In genomic region chr7:87170828-87171227, GRCh38 we compare ENCODE assay signal across 19 cellular contexts. TPM values are rescaled to one million over a fixed set of nuclear protein-coding genes. Genes with fewer than 3 reads are reported as not detected.
DNase-seq lines count a peak whose midpoint lies in the region; ATAC-seq and TF ChIP-seq lines count a peak whose summit lies in the region.
"Had no signal": no experiment of that assay in that cellular context is flagged by ENCODE, and none has a peak within 500 bp of the region (broad histone marks: within the 10 kb centered on the region; RNA-seq: fewer than 3 reads in every experiment).

No MANE protein-coding gene starts in this region.

- H3K27ac ChIP-seq in breast epithelium: no peak overlapping the region
- H3K27ac ChIP-seq: C4-2B, KMS-11, PC-9, SJCRH30 had no signal

- H3K4me3 Mint-ChIP-seq in MCF 10A (ENCODE audit: unreplicated experiment) (no peak overlapping the region), brain (no peak overlapping the region)
- H3K4me3 Mint-ChIP-seq in stimulated activated memory B cell treated with anti-CD40 and anti-IgM and Interleukin-4, amounts not matched to agents 10 μg/mL and 1 μg/mL and 100 μg/mL, for 72 hours: no peak overlapping the region
- H3K4me3 Mint-ChIP-seq: GM23338 had no signal

- H3K36me3 ChIP-seq in breast epithelium: peaks cover 12% of the 10 kb centered on the region

- CTCF ChIA-PET in MCF 10A (lab: Yijun Ruan, JAX): interaction anchor here (0.7 kb wide), 1 partner anchor 64 kb away, joined by 3 read pairs; no protein-coding TSS in a partner anchor

- H3K27ac Mint-ChIP-seq in MCF 10A (ENCODE audit: low read depth, unreplicated experiment) (peak overlapping the region; percentile 52), brain (peak overlapping the region in 4 of 5 experiments; percentile 1 to 42 (median 20))
- peak overlapping the region; percentile 3 for H3K27ac Mint-ChIP-seq in stimulated activated memory B cell treated with anti-CD40 and anti-IgM and Interleukin-4, amounts not matched to agents 10 μg/mL and 1 μg/mL and 100 μg/mL, for 72 hours
- H3K27ac Mint-ChIP-seq: GM23338 had no signal

- no peaks in the 10 kb centered on the region for H3K27me3 ChIP-seq in breast epithelium
- H3K27me3 ChIP-seq: SJCRH30 had no signal

- H3K27me3 Mint-ChIP-seq in MCF 10A (ENCODE audit: insufficient read depth, unreplicated experiment): no peaks in the 10 kb centered on the region
- no peaks in the 10 kb centered on the region for H3K27me3 Mint-ChIP-seq in brain
- H3K27me3 Mint-ChIP-seq in stimulated activated memory B cell treated with anti-CD40 and anti-IgM and Interleukin-4, amounts not matched to agents 10 μg/mL and 1 μg/mL and 100 μg/mL, for 72 hours: no peaks in the 10 kb centered on the region

- BruUV-seq in MCF 10A (replicated peaks; lab: Mats Ljungman, UMichigan): no TSS peak

- H3K4me1 Mint-ChIP-seq in MCF 10A (ENCODE audit: insufficient read depth, unreplicated experiment) (peaks cover 7% of the 10 kb centered on the region), brain (no peaks in the 10 kb centered on the region)
- H3K4me1 Mint-ChIP-seq in stimulated activated memory B cell treated with anti-CD40 and anti-IgM and Interleukin-4, amounts not matched to agents 10 μg/mL and 1 μg/mL and 100 μg/mL, for 72 hours: peaks cover 13% of the 10 kb centered on the region
- H3K4me1 Mint-ChIP-seq: GM23338 had no signal

- H3K9me3 Mint-ChIP-seq in MCF 10A (ENCODE audit: unreplicated experiment) (no peaks in the 10 kb centered on the region), brain (no peaks in the 10 kb centered on the region)
- no peaks in the 10 kb centered on the region for H3K9me3 Mint-ChIP-seq in stimulated activated memory B cell treated with anti-CD40 and anti-IgM and Interleukin-4, amounts not matched to agents 10 μg/mL and 1 μg/mL and 100 μg/mL, for 72 hours
- H3K9me3 Mint-ChIP-seq: GM23338 had no signal

- H3K4me1 ChIP-seq in breast epithelium: no peaks in the 10 kb centered on the region
- H3K4me1 ChIP-seq: SJCRH30 had no signal

- H3K4me3 ChIP-seq in breast epithelium: no peak overlapping the region
- H3K4me3 ChIP-seq: GM23338, PC-9, SJCRH30 had no signal

- no peaks in the 10 kb centered on the region for H3K9me3 ChIP-seq in breast epithelium
- H3K9me3 ChIP-seq: SJCRH30 had no signal

- DNase-seq in MCF 10A (ENCODE audit: unreplicated experiment): no peak
- DNase-seq in breast epithelium (ENCODE audit: low spot score in 2 of 2): no peak
- DNase-seq in middle frontal gyrus (ENCODE audit: extremely low spot score, low spot score): no peak
- DNase-seq in COR-L47 (lab: John Stamatoyannopoulos, UW): no peak
- DNase-seq in left colon: no peak
- DNase-seq: NCI-H1048, NCI-H146, NCI-H2081 treated with DMSO at 0.1 percent for 48 hours, NCI-H510A, PC-9, SJCRH30 had no signal

- TF ChIP-seq CTCF in MCF 10A (IDR thresholded peaks at IDR 0.05; ENCODE audit: unreplicated experiment) (no peak), breast epithelium (IDR thresholded peaks at IDR 0.05) (no peak), brain (conservative IDR thresholded peaks at IDR 0.05) (no peak)

- H3K36me3 Mint-ChIP-seq in MCF 10A (ENCODE audit: insufficient read depth, unreplicated experiment): peaks cover 97% of the 10 kb centered on the region
- H3K36me3 Mint-ChIP-seq in brain: peaks cover 83% of the 10 kb centered on the region
- H3K36me3 Mint-ChIP-seq in stimulated activated memory B cell treated with anti-CD40 and anti-IgM and Interleukin-4, amounts not matched to agents 10 μg/mL and 1 μg/mL and 100 μg/mL, for 72 hours: peaks cover 64% of the 10 kb centered on the region

- TF ChIP-seq POLR2A in breast epithelium (IDR thresholded peaks at IDR 0.05): no peak

- intact Hi-C loops in MCF 10A (cut with micrococcal nuclease) (no loop called here), breast epithelium (cut with DNase I; ENCODE audit: low total_unique reads) (no loop called here), left colon (cut with DNase I, micrococcal nuclease) (no loop called here)

- POLR2A ChIA-PET in MCF 10A (lab: Yijun Ruan, JAX): interaction anchor here (1.5 to 6.1 kb wide), 2 partner anchors 14 to 48 kb away, joined by 4 to 22 read pairs; no protein-coding TSS in a partner anchor

- ATAC-seq in HG02798 (IDR thresholded peaks at IDR 0.05; ENCODE audit: poor library complexity, unreplicated experiment) (peak; percentile 48), left colon (no peak)
- ATAC-seq in stimulated activated memory B cell treated with anti-CD40 and anti-IgM and Interleukin-4, amounts not matched to agents 10 μg/mL and 1 μg/mL and 100 μg/mL, for 72 hours: no peak
- ATAC-seq: GM23338, HCT116, HepG2 had no signal

RNA-seq across cellular contexts. Expression of gene DMTF1, which starts 18.6 kb away (rescaled TPM):
- 72.8 and 79.7 TPM in 2 replicates for total RNA-seq in MCF 10A (2022)
- 100 to 1,000 TPM in 2 of 3 donors, 10 to 100 TPM in 1; 85.9 to 185 (median 118) TPM for total RNA-seq in breast epithelium
- 14.4 TPM for polyA plus RNA-seq in brain (ENCODE audit: insufficient read depth, low read depth, low replicate concordance)
- 10 to 100 TPM; 48.8 to 58.8 TPM for total RNA-seq in left colon

RNA-seq across cellular contexts. Expression of gene TMEM243, which starts 48.7 kb away (rescaled TPM):
- total RNA-seq in MCF 10A (2022) (19.9 and 23.0 TPM in 2 replicates), breast epithelium (10 to 100 TPM; 46.9 to 58.7 (median 50.8) TPM), left colon (10 to 100 TPM; 14.9 to 17.2 TPM)
- 5.9 TPM for polyA plus RNA-seq in brain (ENCODE audit: insufficient read depth, low read depth, low replicate concordance)
